ENCODE assay signal across 8 cellular contexts in genomic region chr22:27885977-27886842, GRCh38. TPM values are rescaled to one million over a fixed set of nuclear protein-coding genes. Genes with fewer than 3 reads are reported as not detected.
DNase-seq lines count a peak whose midpoint lies in the region; ATAC-seq and TF ChIP-seq lines count a peak whose summit lies in the region.

No MANE protein-coding gene starts in this region.

- H3K79me2 ChIP-seq in ACC112 (ENCODE audit: control insufficient read depth, insufficient read depth, low read length, unreplicated experiment) (peaks cover 13% of the 10 kb centered on the region), OCI-LY7 (ENCODE audit: insufficient read depth, low read depth, low read length) (peaks cover 8% of the 10 kb centered on the region; the same call in 1 of the 2 replicates)

- in situ Hi-C loops in astrocyte of the spinal cord (cut with HindIII; ENCODE audit: low sequenced_read_pairs) = no loop called here

- peak; percentile 48 for DNase-seq in GM10248 (ENCODE audit: extremely low spot score)
- DNase-seq in OCI-LY7 (ENCODE audit: low spot score) = peak; percentile 62
- DNase-seq in astrocyte of the spinal cord (ENCODE audit: low read depth, low spot score) = peak; percentile 78
- DNase-seq in iPS-NIHi7 (ENCODE audit: extremely low spot score) = peak; percentile 55
- peak; percentile 5 to 27 for DNase-seq in stimulated activated CD4-positive, alpha-beta T cell treated with anti-CD3 and anti-CD28 coated beads, Interleukin-1b, Interleukin-23, amount 100 ng/mL, for 4 hours (ENCODE audit: low read depth in 2 of 2)

- H3K36me3 ChIP-seq in ACC112 (ENCODE audit: insufficient read depth, low read length) = no peaks in the 10 kb centered on the region
- H3K36me3 ChIP-seq in OCI-LY7 (ENCODE audit: insufficient read depth, low read length) = peaks cover 87% of the 10 kb centered on the region

- no peaks in the 10 kb centered on the region for H3K9me2 ChIP-seq in OCI-LY7 (ENCODE audit: insufficient read depth, low read length)

- no TSS peak for BruUV-seq in OCI-LY7 (replicated peaks; lab: Mats Ljungman, UMichigan)

- intact Hi-C loops in OCI-LY7 (cut with micrococcal nuclease; ENCODE audit: unreplicated experiment) = loop anchor here (1.0 kb wide), 1 partner anchor 123 kb away; no protein-coding TSS in a partner anchor

- H3K4me3 ChIP-seq in ACC112 (ENCODE audit: low read depth, low read length) (no peak overlapping the region), OCI-LY7 (ENCODE audit: low read depth, low read length, poor library complexity, severe bottlenecking) (no peak overlapping the region), astrocyte of the spinal cord (ENCODE audit: low read depth, low read length) (no peak overlapping the region)

- H3K4me1 ChIP-seq in ACC112 (ENCODE audit: control insufficient read depth, insufficient read depth, low read length, unreplicated experiment) (peaks cover 19% of the 10 kb centered on the region), OCI-LY7 (ENCODE audit: insufficient read depth, low read length, poor library complexity, severe bottlenecking) (no peaks in the 10 kb centered on the region)

- ATAC-seq in GM18909 (IDR thresholded peaks at IDR 0.05; ENCODE audit: poor library complexity, unreplicated experiment) = no peak
- no peak for ATAC-seq in GM19397 (IDR thresholded peaks at IDR 0.05; ENCODE audit: unreplicated experiment)

- POLR2A ChIA-PET in GM10248 (lab: Yijun Ruan, JAX) (no interaction called here), OCI-LY7 (lab: Charles Lee) (no interaction called here)

- no peak overlapping the region for H3K4me2 ChIP-seq in OCI-LY7 (ENCODE audit: low read length)

- H3K9me3 ChIP-seq in OCI-LY7 (ENCODE audit: low read length) = no peaks in the 10 kb centered on the region

- H3K27ac ChIP-seq in ACC112 (ENCODE audit: low read depth, low read length) (peak overlapping the region; percentile 40), OCI-LY7 (ENCODE audit: low read depth, low read length, poor library complexity, severe bottlenecking) (no peak overlapping the region)

- H4K20me1 ChIP-seq in OCI-LY7 (ENCODE audit: insufficient read depth, low read length) = 0 out of 2 replicates have a peak, but pooled peaks cover 8% of the 10 kb centered on the region

- no peak overlapping the region for H2AFZ ChIP-seq in ACC112 (ENCODE audit: low read length, unreplicated experiment)
- H2AFZ ChIP-seq in OCI-LY7 (ENCODE audit: low read length) = no peak overlapping the region

- CTCF ChIA-PET in GM10248 (lab: Yijun Ruan, JAX) = interaction anchor here (0.7 to 13.1 kb wide), 29 partner anchors 8 to 1212 kb away, joined by 3 to 128 read pairs (median 5); partner anchors contain the start of gene PITPNB
- CTCF ChIA-PET in OCI-LY7 (lab: Charles Lee; ENCODE audit: unreplicated experiment) = interaction anchor here (1.9 kb wide), 1 partner anchor 117 kb away, joined by 8 read pairs; no protein-coding TSS in a partner anchor

- peak; percentile 63 for TF ChIP-seq CTCF in GM10248 (IDR thresholded peaks at IDR 0.05; ENCODE audit: control extremely low read depth, extremely low read depth, low read depth, missing control alignments)
- TF ChIP-seq CTCF in OCI-LY7 (conservative IDR thresholded peaks at IDR 0.05; ENCODE audit: low read length) = peak; percentile 98
- peak; percentile 83 for TF ChIP-seq CTCF in astrocyte of the spinal cord (IDR thresholded peaks at IDR 0.05; ENCODE audit: low read depth, low read length)

- no peaks in the 10 kb centered on the region for H3K27me3 ChIP-seq in ACC112 (ENCODE audit: insufficient read depth, low read length)

RNA-seq across cellular contexts. Expression of gene PITPNB, which starts 32.8 kb away (rescaled TPM):
- 21.8 and 26.1 TPM in 2 replicates for total RNA-seq in OCI-LY7 (2014; rRNA removed; shearing (Covaris generic))
- total RNA-seq in OCI-LY7 (2022) = 91.9 and 97.4 TPM in 2 replicates

Comparison
In these comparisons a context has a peak if more than half of its experiments do, and no peak if none do; other contexts are left out.
1. DNase-seq: peak in every context shown above with its lines; median percentile 78 in astrocyte of the spinal cord; 62 in OCI-LY7; 55 in iPS-NIHi7; 48 in GM10248; 16 in stimulated activated CD4-positive, alpha-beta T cell treated with anti-CD3 and anti-CD28 coated beads, Interleukin-1b, Interleukin-23, amount 100 ng/mL, for 4 hours.